22 cellular contexts compared by ENCODE assay signal in genomic region chr1:221169447-221169889, GRCh38.
DNase-seq lines count a peak whose midpoint lies in the region; ATAC-seq, FAIRE-seq and TF ChIP-seq lines count a peak whose summit lies in the region.
"Had no signal": no experiment of that assay in that cellular context is flagged by ENCODE, and none has a peak within 500 bp of the region (broad histone marks: within the 10 kb centered on the region; RNA-seq: fewer than 3 reads in every experiment).

No MANE protein-coding gene starts in this region.

- H3K4me1 ChIP-seq in A673 (ENCODE audit: insufficient read depth, low read length, poor library complexity, severe bottlenecking), result no peaks in the 10 kb centered on the region
- H3K4me1 ChIP-seq in astrocyte (ENCODE audit: insufficient read depth, low read length), result peaks cover 11% of the 10 kb centered on the region
- peaks cover 26% of the 10 kb centered on the region for H3K4me1 ChIP-seq in iPS-20b (ENCODE audit: insufficient read depth, low read length)
- no peaks in the 10 kb centered on the region for H3K4me1 ChIP-seq in effector memory CD4-positive, alpha-beta T cell (ENCODE audit: control insufficient read depth, insufficient read depth, low read length, poor library complexity, severe bottlenecking)
- H3K4me1 ChIP-seq: esophagus squamous epithelium, suprapubic skin had no signal

- no peak overlapping the region for H3K4me3 Mint-ChIP-seq in astrocyte (ENCODE audit: unreplicated experiment)
- H3K4me3 Mint-ChIP-seq: activated naive CD8-positive, alpha-beta T cell treated with anti-CD3 and anti-CD28 coated beads for 36 hours had no signal

- DNase-seq in A673 (ENCODE audit: low spot score), result peak; percentile 17
- DNase-seq in GM04504 (ENCODE audit: low read depth), result peak; percentile 42
- DNase-seq in astrocyte (ENCODE audit: low read depth), result peak; percentile 94
- DNase-seq in retina, result no peak
- DNase-seq in D341Med (ENCODE audit: low spot score), result no peak
- no peak for DNase-seq in effector memory CD4-positive, alpha-beta T cell
- DNase-seq: activated CD8-positive, alpha-beta memory T cell treated with anti-CD3 and anti-CD28 coated beads, Interleukin-2, amount 50 U/mL, for 48 hours; activated naive CD8-positive, alpha-beta T cell treated with anti-CD3 and anti-CD28 coated beads for 36 hours; AML-193; esophagus squamous epithelium; hypothalamus; NCI-H1105; NCI-H2227 treated with DMSO at 0.1 percent for 48 hours; ovary; PC-9 had no signal

- no peaks in the 10 kb centered on the region for H3K79me2 ChIP-seq in astrocyte (ENCODE audit: insufficient read depth, low read length)

- peak overlapping the region; percentile 69 for H3K27ac Mint-ChIP-seq in astrocyte (ENCODE audit: unreplicated experiment)
- H3K27ac Mint-ChIP-seq: activated naive CD8-positive, alpha-beta T cell treated with anti-CD3 and anti-CD28 coated beads for 36 hours; IgD-negative memory B cell had no signal

- CTCF ChIA-PET in A673 (lab: Charles Lee), result no interaction called here

- intact Hi-C loops in A673 (cut with micrococcal nuclease; ENCODE audit: unreplicated experiment), result no loop called here

- H4K20me1 ChIP-seq in astrocyte (ENCODE audit: insufficient read depth, low read length), result no peaks in the 10 kb centered on the region

- no peak for TF ChIP-seq CTCF in A673 (conservative IDR thresholded peaks at IDR 0.05; ENCODE audit: low read depth, low read length)
- TF ChIP-seq CTCF in astrocyte (IDR thresholded peaks at IDR 0.05; ENCODE audit: insufficient read depth, low read depth, low read length), result no peak

- H3K4me1 Mint-ChIP-seq in astrocyte (ENCODE audit: low read depth, unreplicated experiment), result peaks cover 31% of the 10 kb centered on the region

- no peak for ATAC-seq in HG03280 (IDR thresholded peaks at IDR 0.05; ENCODE audit: unreplicated experiment)
- ATAC-seq: activated CD4-positive, CD25-positive, alpha-beta regulatory T cell treated with anti-CD3 and anti-CD28 coated beads, Interleukin-2, amount 50 U/mL, for 24 hours; GM12878 had no signal

- no peaks in the 10 kb centered on the region for H3K27me3 Mint-ChIP-seq in astrocyte (ENCODE audit: low read depth, unreplicated experiment)
- H3K27me3 Mint-ChIP-seq: IgD-negative memory B cell had no signal

- H3K36me3 ChIP-seq in A673 (ENCODE audit: insufficient read depth, low read length, poor library complexity, severe bottlenecking) (no peaks in the 10 kb centered on the region), astrocyte (ENCODE audit: insufficient read depth, low read length) (no peaks in the 10 kb centered on the region), iPS-20b (ENCODE audit: insufficient read depth, low read depth, low read length) (no peaks in the 10 kb centered on the region)
- no peaks in the 10 kb centered on the region for H3K36me3 ChIP-seq in effector memory CD4-positive, alpha-beta T cell (ENCODE audit: control insufficient read depth, insufficient read depth, low read length)
- H3K36me3 ChIP-seq: esophagus squamous epithelium, ovary, suprapubic skin had no signal

- H3K9me3 Mint-ChIP-seq in astrocyte (ENCODE audit: unreplicated experiment), result peaks cover 10% of the 10 kb centered on the region
- H3K9me3 Mint-ChIP-seq: activated naive CD8-positive, alpha-beta T cell treated with anti-CD3 and anti-CD28 coated beads for 36 hours had no signal

- no peaks in the 10 kb centered on the region for H3K36me3 Mint-ChIP-seq in astrocyte (ENCODE audit: low read depth, unreplicated experiment)
- H3K36me3 Mint-ChIP-seq: activated naive CD8-positive, alpha-beta T cell treated with anti-CD3 and anti-CD28 coated beads for 36 hours had no signal

- FAIRE-seq in astrocyte (lab: Jason Lieb, UNC), result peak; percentile 89
- FAIRE-seq: GM12878 had no signal

- H2AFZ ChIP-seq in astrocyte (ENCODE audit: low read depth, low read length), result peak overlapping the region; percentile 5
- H2AFZ ChIP-seq: PC-9 had no signal

- H3K9me3 ChIP-seq in A673 (ENCODE audit: low read depth, low read length, poor library complexity, severe bottlenecking) (no peaks in the 10 kb centered on the region), astrocyte (ENCODE audit: insufficient read depth, low read depth, low read length) (no peaks in the 10 kb centered on the region), iPS-20b (ENCODE audit: insufficient read depth, low read depth, low read length) (no peaks in the 10 kb centered on the region; the same call in 1 of the 2 replicates)
- no peaks in the 10 kb centered on the region for H3K9me3 ChIP-seq in effector memory CD4-positive, alpha-beta T cell (ENCODE audit: control insufficient read depth, low read length)
- H3K9me3 ChIP-seq: esophagus squamous epithelium, ovary, suprapubic skin had no signal

- POLR2A ChIA-PET in A673 (lab: Charles Lee; ENCODE audit: low non-redundant PET), result no interaction called here

- H3K4me2 ChIP-seq in astrocyte (ENCODE audit: low read length), result peak overlapping the region; percentile 64
- H3K4me2 ChIP-seq: PC-9 had no signal

- H3K9ac ChIP-seq in astrocyte (ENCODE audit: low read length) (no peak overlapping the region), iPS-20b (ENCODE audit: low read depth, low read length) (no peak overlapping the region)

- H3K4me3 ChIP-seq in A673 (ENCODE audit: low read depth, low read length, poor library complexity, severe bottlenecking), result no peak overlapping the region
- no peak overlapping the region for H3K4me3 ChIP-seq in astrocyte (ENCODE audit: insufficient read depth, low read depth, low read length)
- peak overlapping the region; percentile 34; the same call in 1 of the 2 replicates for H3K4me3 ChIP-seq in iPS-20b (ENCODE audit: low read length)
- no peak overlapping the region for H3K4me3 ChIP-seq in effector memory CD4-positive, alpha-beta T cell (ENCODE audit: insufficient read depth, low read depth, low read length, poor library complexity, severe bottlenecking)
- H3K4me3 ChIP-seq: coronary artery, esophagus squamous epithelium, GM12878, ovary, PC-9, suprapubic skin had no signal

- BruUV-seq in A673 (replicated peaks; lab: Mats Ljungman, UMichigan), result no TSS peak

- H3K27ac ChIP-seq in A673 (ENCODE audit: low read depth, low read length, poor library complexity, severe bottlenecking) (no peak overlapping the region), astrocyte (ENCODE audit: low read depth, low read length) (peak overlapping the region; percentile 39), iPS-20b (ENCODE audit: low read length) (no peak overlapping the region)
- H3K27ac ChIP-seq in effector memory CD4-positive, alpha-beta T cell (ENCODE audit: insufficient read depth, low read length, poor library complexity, severe bottlenecking), result no peak overlapping the region
- H3K27ac ChIP-seq: coronary artery, esophagus squamous epithelium, ovary, PC-9, suprapubic skin had no signal

- H3K27me3 ChIP-seq in A673 (replicated peaks; ENCODE audit: insufficient read depth, low read depth, low read length, poor library complexity) (no peaks in the 10 kb centered on the region), astrocyte (ENCODE audit: insufficient read depth, low read length) (no peaks in the 10 kb centered on the region), iPS-20b (ENCODE audit: insufficient read depth, low read length) (no peaks in the 10 kb centered on the region)
- H3K27me3 ChIP-seq in effector memory CD4-positive, alpha-beta T cell (replicated peaks; ENCODE audit: control insufficient read depth, insufficient read depth, low read length, poor library complexity, severe bottlenecking), result no peaks in the 10 kb centered on the region
- H3K27me3 ChIP-seq: esophagus squamous epithelium, ovary, suprapubic skin had no signal

Comparison
In these comparisons a context has a peak if more than half of its experiments do, and no peak if none do; other contexts are left out.
1. DNase-seq: peak in A673 (single experiment), GM04504 (single experiment) and astrocyte (single experiment); none in retina (single experiment), D341Med (single experiment) and effector memory CD4-positive, alpha-beta T cell (0 of 3).